In genomic region chr20:47357296-47358051, GRCh38 we compare ENCODE assay signal across 7 cellular contexts. TPM values are rescaled to one million over a fixed set of nuclear protein-coding genes. Genes with fewer than 3 reads are reported as not detected.
DNase-seq lines count a peak whose midpoint lies in the region; ATAC-seq, FAIRE-seq and TF ChIP-seq lines count a peak whose summit lies in the region.

No MANE protein-coding gene starts in this region.

- H3K27ac ChIP-seq in coronary artery (peak overlapping the region; percentile 95 to 97), liver (ENCODE audit: low read depth in 1 of 2, low read length in 2 of 2) (peak overlapping the region; percentile 92 to 98)

- FAIRE-seq in GM18507 (lab: Jason Lieb, UNC) = peak; percentile 78

- 5% methylated on average over 30 of the region's 30 CpGs for WGBS in liver

- H3K4me1 ChIP-seq in liver (ENCODE audit: control insufficient read depth in 4 of 4, insufficient read depth in 4 of 4, low read length in 3 of 4) = peaks cover 30 to 86% (median 62%) of the 10 kb centered on the region in 4 donors

- H3K9me3 ChIP-seq in liver (ENCODE audit: control insufficient read depth in 4 of 4, low read length in 3 of 4) = no peaks in the 10 kb centered on the region

- peak overlapping the region; percentile 47 for H3K4me3 ChIP-seq in coronary artery
- peak overlapping the region in 2 of 3 donors; percentile 13 to 36 for H3K4me3 ChIP-seq in liver (ENCODE audit: low read depth in 1 of 3, low read length in 3 of 3)

- peak; percentile 50 for ATAC-seq in HG03025 (IDR thresholded peaks at IDR 0.05; ENCODE audit: low FRiP score, unreplicated experiment)

- no peak for TF ChIP-seq CTCF in coronary artery (IDR thresholded peaks at IDR 0.05)
- no peak for TF ChIP-seq CTCF in liver (IDR thresholded peaks at IDR 0.05; ENCODE audit: low read depth, low read length, missing input control)

- no peaks in the 10 kb centered on the region for H3K27me3 ChIP-seq in liver (ENCODE audit: control insufficient read depth in 4 of 4, insufficient read depth in 4 of 4, low read length in 3 of 4)

- no peak for DNase-seq in GM18507 (ENCODE audit: extremely low spot score, insufficient read length, low read depth)
- peak; percentile 57 for DNase-seq in NCI-H2196 treated with DMSO at 0.1 percent for 48 hours (lab: John Stamatoyannopoulos, UW; ENCODE audit: unreplicated experiment)
- DNase-seq in activated CD4-positive, alpha-beta T cell treated with anti-CD3 and anti-CD28 coated beads for 24 hours (ENCODE audit: low read depth in 2 of 2) = peak; percentile 56 to 59
- DNase-seq in coronary artery (ENCODE audit: low spot score) = peak; percentile 88
- DNase-seq in stimulated activated CD4-positive, alpha-beta T cell treated with anti-CD3 and anti-CD28 coated beads, Interleukin-2, amount 100 ng/mL, for 48 hours = peak; percentile 56 to 61

- no peak for TF ChIP-seq RAD21 in liver (IDR thresholded peaks at IDR 0.05)

- no peaks in the 10 kb centered on the region for H3K36me3 ChIP-seq in liver (ENCODE audit: control insufficient read depth in 4 of 4, insufficient read depth in 3 of 4, low read depth in 1 of 4, low read length in 3 of 4)

- H3K9ac ChIP-seq in liver (ENCODE audit: low read depth in 1 of 2, low read length in 2 of 2) = peak overlapping the region; percentile 59 to 61

TF ChIP-seq in liver, 16 proteins besides CTCF, POLR2A, EP300 and RAD21:
- no peak for TF ChIP-seq FOXA2 (IDR thresholded peaks at IDR 0.05)
- TF ChIP-seq REST (IDR thresholded peaks at IDR 0.05) = no peak
- TF ChIP-seq GABPA (IDR thresholded peaks at IDR 0.05 in 1 of 2, conservative IDR thresholded peaks at IDR 0.05 in 1 of 2) = peak in 1 of 2 donors; percentile 32
- TF ChIP-seq SP1 (IDR thresholded peaks at IDR 0.05) = peak; percentile 92
- TF ChIP-seq NR2F2 (IDR thresholded peaks at IDR 0.05) = peak; percentile 62
- no peak for TF ChIP-seq JUND (IDR thresholded peaks at IDR 0.05)
- TF ChIP-seq YY1 (IDR thresholded peaks at IDR 0.05) = peak; percentile 85
- no peak for TF ChIP-seq HNF4A (conservative IDR thresholded peaks at IDR 0.05)
- peak; percentile 7 to 49 for TF ChIP-seq RXRA (IDR thresholded peaks at IDR 0.05)

RNA-seq across cellular contexts. Expression of gene ZMYND8, which starts 1.0 kb away (rescaled TPM):
- 10 to 100 TPM in 1 of 2 donors, 1 to 10 TPM in 1; 9.3 to 23.5 TPM for total RNA-seq in liver
- polyA plus RNA-seq in liver = 1 to 10 TPM; 3.3 to 4.4 TPM
